Comparison of ENCODE assay signal across 17 cellular contexts in genomic region chr15:29596266-29596665, GRCh38.
DNase-seq lines count a peak whose midpoint lies in the region; ATAC-seq, FAIRE-seq and TF ChIP-seq lines count a peak whose summit lies in the region.
"Had no signal": no experiment of that assay in that cellular context is flagged by ENCODE, and none has a peak within 500 bp of the region (broad histone marks: within the 10 kb centered on the region; RNA-seq: fewer than 3 reads in every experiment).

No MANE protein-coding gene starts in this region.

- WGBS in GM23248 (ENCODE audit: low coverage in 1 of 2, low lambda C conversion rate in 2 of 2, missing lambda C conversion rate in 2 of 2), 2 experiments, result 42 to 43% methylated on average over 3 of the region's 3 CpGs
- WGBS in gastroesophageal sphincter (ENCODE audit: low coverage in 1 of 2), 2 donors, result 31 to 47% methylated on average over 3 of the region's 3 CpGs

- H3K4me2 ChIP-seq in GM23248 (ENCODE audit: unreplicated experiment), result no peak overlapping the region
- H3K4me2 ChIP-seq: neural progenitor cell had no signal

- intact Hi-C loops in activated T-helper 1 cell treated with anti-CD3 and anti-CD28 coated beads, Interleukin-12 subunit alpha, Interleukin-12 subunit beta, Interleukin-2, Interleukin-4 antibody, amounts not matched to agents 30 ng/mL and 10 ng/mL and 1 ng/mL, durations not matched to agents 14 hours and 24 hours and 36 hours (cut with micrococcal nuclease), result no loop called here

- H3K9me3 Mint-ChIP-seq in activated T-helper 1 cell treated with anti-CD3 and anti-CD28 coated beads, Interleukin-12 subunit alpha, Interleukin-12 subunit beta, Interleukin-2, Interleukin-4 antibody, amounts not matched to agents 30 ng/mL and 10 ng/mL and 1 ng/mL, durations not matched to agents 14 hours and 24 hours and 36 hours, result no peaks in the 10 kb centered on the region
- H3K9me3 Mint-ChIP-seq: dendritic cell treated with granulocyte-macrophage colony-stimulating factor and Interleukin-4, amounts not matched to agents 40 ng/mL and 50 ng/mL, for 4 days; neural progenitor cell had no signal

- H4K20me1 ChIP-seq in GM23248 (ENCODE audit: insufficient read depth), result no peaks in the 10 kb centered on the region

- no peak overlapping the region for H3K4me3 Mint-ChIP-seq in activated T-helper 1 cell treated with anti-CD3 and anti-CD28 coated beads, Interleukin-12 subunit alpha, Interleukin-12 subunit beta, Interleukin-2, Interleukin-4 antibody, amounts not matched to agents 30 ng/mL and 10 ng/mL and 1 ng/mL, durations not matched to agents 14 hours and 24 hours and 36 hours
- H3K4me3 Mint-ChIP-seq: dendritic cell treated with granulocyte-macrophage colony-stimulating factor and Interleukin-4, amounts not matched to agents 40 ng/mL and 50 ng/mL, for 4 days; neural progenitor cell had no signal

- no peaks in the 10 kb centered on the region for H3K79me2 ChIP-seq in GM23248 (ENCODE audit: insufficient read depth)

- H3K36me3 Mint-ChIP-seq in activated T-helper 1 cell treated with anti-CD3 and anti-CD28 coated beads, Interleukin-12 subunit alpha, Interleukin-12 subunit beta, Interleukin-2, Interleukin-4 antibody, amounts not matched to agents 30 ng/mL and 10 ng/mL and 1 ng/mL, durations not matched to agents 14 hours and 24 hours and 36 hours (ENCODE audit: low read depth), result no peaks in the 10 kb centered on the region
- H3K36me3 Mint-ChIP-seq: neural progenitor cell had no signal

- H3K9ac ChIP-seq in GM23248, result no peak overlapping the region
- H3K9ac ChIP-seq: neural progenitor cell had no signal

- H3K4me1 ChIP-seq in GM23248 (ENCODE audit: insufficient read depth) (no peaks in the 10 kb centered on the region), gastroesophageal sphincter (no peaks in the 10 kb centered on the region)
- H3K4me1 ChIP-seq: left ventricle myocardium inferior, neural progenitor cell had no signal

- no peak overlapping the region for H2AFZ ChIP-seq in GM23248
- H2AFZ ChIP-seq: neural progenitor cell had no signal

- TF ChIP-seq CTCF in bronchial epithelial cell (IDR thresholded peaks at IDR 0.05; ENCODE audit: insufficient read depth, low read length, severe bottlenecking) (no peak), gastroesophageal sphincter (IDR thresholded peaks at IDR 0.05) (no peak)

- H3K27ac Mint-ChIP-seq in activated T-helper 1 cell treated with anti-CD3 and anti-CD28 coated beads, Interleukin-12 subunit alpha, Interleukin-12 subunit beta, Interleukin-2, Interleukin-4 antibody, amounts not matched to agents 30 ng/mL and 10 ng/mL and 1 ng/mL, durations not matched to agents 14 hours and 24 hours and 36 hours, result no peak overlapping the region
- H3K27ac Mint-ChIP-seq: dendritic cell treated with granulocyte-macrophage colony-stimulating factor and Interleukin-4, amounts not matched to agents 40 ng/mL and 50 ng/mL, for 4 days; neural progenitor cell had no signal

- H3K9me3 ChIP-seq in GM23248 (ENCODE audit: low read depth) (no peaks in the 10 kb centered on the region), gastroesophageal sphincter (no peaks in the 10 kb centered on the region)
- H3K9me3 ChIP-seq: Caco-2, left ventricle myocardium inferior, thoracic aorta had no signal

- ATAC-seq in gastroesophageal sphincter (no peak), HG03108 (IDR thresholded peaks at IDR 0.05; ENCODE audit: unreplicated experiment) (no peak)

- no peaks in the 10 kb centered on the region for H3F3A ChIP-seq in GM23248 (ENCODE audit: insufficient read depth)

- in situ Hi-C loops in GM23248 (cut with MboI), result no loop called here

- peaks cover 2% of the 10 kb centered on the region for H3K27me3 Mint-ChIP-seq in activated T-helper 1 cell treated with anti-CD3 and anti-CD28 coated beads, Interleukin-12 subunit alpha, Interleukin-12 subunit beta, Interleukin-2, Interleukin-4 antibody, amounts not matched to agents 30 ng/mL and 10 ng/mL and 1 ng/mL, durations not matched to agents 14 hours and 24 hours and 36 hours (ENCODE audit: insufficient read depth)
- H3K27me3 Mint-ChIP-seq: dendritic cell treated with granulocyte-macrophage colony-stimulating factor and Interleukin-4, amounts not matched to agents 40 ng/mL and 50 ng/mL, for 4 days had no signal

- DNase-seq in GM23248 (peak; percentile 42), NCI-H226 (peak; percentile 87), bronchial epithelial cell (ENCODE audit: low read depth) (peak; percentile 38), non-pigmented ciliary epithelial cell (ENCODE audit: low read depth) (peak; percentile 37)
- no peak for DNase-seq in activated CD4-positive, alpha-beta T cell treated with anti-CD3 and anti-CD28 coated beads for 1 hour
- DNase-seq in activated T-helper 1 cell treated with anti-CD3 and anti-CD28 coated beads, Interleukin-12 subunit alpha, Interleukin-12 subunit beta, Interleukin-2, Interleukin-4 antibody, amounts not matched to agents 30 ng/mL and 10 ng/mL and 1 ng/mL, durations not matched to agents 14 hours and 24 hours and 36 hours (ENCODE audit: low spot score), result no peak
- DNase-seq: activated naive CD4-positive, alpha-beta T cell treated with anti-CD3 and anti-CD28 coated beads, Interleukin-2, amount 50 U/mL, for 16 hours; glutamatergic neuron; left ventricle myocardium inferior; NCI-H345 had no signal

- TF ChIP-seq POLR2A in gastroesophageal sphincter (IDR thresholded peaks at IDR 0.05), result no peak

- H3K9me2 ChIP-seq in GM23248 (ENCODE audit: insufficient read depth), result no peaks in the 10 kb centered on the region

- no peak overlapping the region for H3K27ac ChIP-seq in GM23248
- no peak overlapping the region for H3K27ac ChIP-seq in gastroesophageal sphincter
- H3K27ac ChIP-seq: left ventricle myocardium inferior, neural progenitor cell, skin epidermis, thoracic aorta had no signal

- no peak for FAIRE-seq in bronchial epithelial cell (lab: Jason Lieb, UNC)

- no peak overlapping the region for H3K4me3 ChIP-seq in GM23248
- no peak overlapping the region for H3K4me3 ChIP-seq in bronchial epithelial cell (ENCODE audit: low read depth, low read length)
- H3K4me3 ChIP-seq in gastroesophageal sphincter, result no peak overlapping the region
- H3K4me3 ChIP-seq: left ventricle myocardium inferior, neural progenitor cell, skin epidermis, thoracic aorta had no signal

- H3K27me3 ChIP-seq in GM23248 (replicated peaks; ENCODE audit: insufficient read depth) (peaks cover 7% of the 10 kb centered on the region), bronchial epithelial cell (ENCODE audit: control insufficient read depth, insufficient read depth, low read length) (no peaks in the 10 kb centered on the region), gastroesophageal sphincter (no peaks in the 10 kb centered on the region)
- H3K27me3 ChIP-seq: neural progenitor cell had no signal

- H3K36me3 ChIP-seq in GM23248 (ENCODE audit: low read depth), result no peaks in the 10 kb centered on the region
- H3K36me3 ChIP-seq in bronchial epithelial cell (ENCODE audit: control insufficient read depth, insufficient read depth, low read length), result no peaks in the 10 kb centered on the region
- no peaks in the 10 kb centered on the region for H3K36me3 ChIP-seq in gastroesophageal sphincter
- H3K36me3 ChIP-seq: left ventricle myocardium inferior, neural progenitor cell, thoracic aorta had no signal

- H3K4me1 Mint-ChIP-seq in activated T-helper 1 cell treated with anti-CD3 and anti-CD28 coated beads, Interleukin-12 subunit alpha, Interleukin-12 subunit beta, Interleukin-2, Interleukin-4 antibody, amounts not matched to agents 30 ng/mL and 10 ng/mL and 1 ng/mL, durations not matched to agents 14 hours and 24 hours and 36 hours (ENCODE audit: low read depth), result no peaks in the 10 kb centered on the region

- no peak for TF ChIP-seq EP300 in gastroesophageal sphincter (IDR thresholded peaks at IDR 0.05)

Comparison
In these comparisons a context has a peak if more than half of its experiments do, and no peak if none do; other contexts are left out.
1. DNase-seq: peak in GM23248 (single experiment), NCI-H226 (single experiment), bronchial epithelial cell (single experiment) and non-pigmented ciliary epithelial cell (single experiment); none in activated CD4-positive, alpha-beta T cell treated with anti-CD3 and anti-CD28 coated beads for 1 hour (single experiment) and activated T-helper 1 cell treated with anti-CD3 and anti-CD28 coated beads, Interleukin-12 subunit alpha, Interleukin-12 subunit beta, Interleukin-2, Interleukin-4 antibody, amounts not matched to agents 30 ng/mL and 10 ng/mL and 1 ng/mL, durations not matched to agents 14 hours and 24 hours and 36 hours (single experiment).